ENCODE assay signal across 8 cellular contexts in genomic region chr9:127828262-127829031, GRCh38. TPM values are rescaled to one million over a fixed set of nuclear protein-coding genes. Genes with fewer than 3 reads are reported as not detected.
DNase-seq lines count a peak whose midpoint lies in the region; ATAC-seq and TF ChIP-seq lines count a peak whose summit lies in the region.

No MANE protein-coding gene starts in this region.

- H3K4me1 ChIP-seq in lower lobe of right lung (peaks cover 76% of the 10 kb centered on the region), thyroid gland (peaks cover 20 to 63% of the 10 kb centered on the region in 2 donors)

- H3K9me3 Mint-ChIP-seq in effector memory CD8-positive, alpha-beta T cell, result no peaks in the 10 kb centered on the region

- H3K27ac ChIP-seq in lower lobe of right lung (peak overlapping the region; percentile 83), thyroid gland (peak overlapping the region; percentile 33 to 51 (median 47))

- ATAC-seq in effector memory CD8-positive, alpha-beta T cell (replicated peaks), result no peak
- peak; percentile 89 to 90 for ATAC-seq in lower lobe of right lung
- no peak for ATAC-seq in HG03045 (IDR thresholded peaks at IDR 0.05; ENCODE audit: unreplicated experiment)

- H3K4me3 Mint-ChIP-seq in effector memory CD8-positive, alpha-beta T cell, result no peak overlapping the region

- H3K36me3 ChIP-seq in lower lobe of right lung (peaks cover 56% of the 10 kb centered on the region), thyroid gland (peaks cover 11 to 13% of the 10 kb centered on the region in 2 donors)

- H3K27ac Mint-ChIP-seq in effector memory CD8-positive, alpha-beta T cell, result peak overlapping the region; percentile 86 to 93

- peak in 1 of 2 donors; percentile 56 for TF ChIP-seq POLR2A in thyroid gland (IDR thresholded peaks at IDR 0.05)

- no peaks in the 10 kb centered on the region for H3K27me3 ChIP-seq in lower lobe of right lung (ENCODE audit: low read depth)
- H3K27me3 ChIP-seq in thyroid gland, result no peaks in the 10 kb centered on the region

- peak; percentile 21 for TF ChIP-seq CTCF in lower lobe of right lung (IDR thresholded peaks at IDR 0.05)
- TF ChIP-seq CTCF in thyroid gland (IDR thresholded peaks at IDR 0.05), result peak in 1 of 6 experiments; percentile 2

- H3K4me3 ChIP-seq in lower lobe of right lung, result peak overlapping the region; percentile 34
- no peak overlapping the region for H3K4me3 ChIP-seq in thyroid gland (replicated peaks in 1 of 3)

- H3K27me3 Mint-ChIP-seq in effector memory CD8-positive, alpha-beta T cell, result no peaks in the 10 kb centered on the region

- H3K36me3 Mint-ChIP-seq in effector memory CD8-positive, alpha-beta T cell (ENCODE audit: insufficient read depth), result peaks cover 22% of the 10 kb centered on the region

- H3K9me3 ChIP-seq in lower lobe of right lung (no peaks in the 10 kb centered on the region), thyroid gland (no peaks in the 10 kb centered on the region)

- intact Hi-C loops in lower lobe of right lung (cut with DNase I), result no loop called here
- intact Hi-C loops in thyroid gland (cut with DNase I), result no loop called here

- 21 to 24% methylated on average over 19 to 34 of the region's 34 CpGs for WGBS in thyroid gland, 2 donors

- peaks cover 1 to 8% of the 10 kb centered on the region in 2 donors for H3K4me1 Mint-ChIP-seq in effector memory CD8-positive, alpha-beta T cell (ENCODE audit: low read depth in 2 of 2)

- peak; percentile 51 to 63 for DNase-seq in NCI-H524 (lab: John Stamatoyannopoulos, UW)
- no peak for DNase-seq in NCI-H524 treated with DMSO at 0.1 percent for 48 hours (lab: John Stamatoyannopoulos, UW)
- no peak for DNase-seq in effector memory CD8-positive, alpha-beta T cell
- DNase-seq in lower lobe of right lung, result peak; percentile 84
- DNase-seq in thyroid gland, result peak; percentile 64 to 66
- no peak for DNase-seq in NCI-H2081 treated with DMSO at 0.1 percent for 48 hours (lab: John Stamatoyannopoulos, UW)
- no peak for DNase-seq in stimulated activated CD4-positive, alpha-beta T cell treated with anti-CD3 and anti-CD28 coated beads, Interleukin-2, amount 100 ng/mL, for 24 hours

RNA-seq across cellular contexts. Expression of gene FPGS, which starts 25.8 kb away (rescaled TPM):
- total RNA-seq in lower lobe of right lung (55.4 TPM), thyroid gland (10 to 100 TPM; 58.5 to 78.0 (median 62.1) TPM)

RNA-seq across cellular contexts. Expression of gene ENG, which starts 26.0 kb away (rescaled TPM):
- total RNA-seq in lower lobe of right lung (323 TPM), thyroid gland (100 to 1,000 TPM in 1 of 4 donors, 10 to 100 TPM in 3; 45.6 to 115 (median 51.1) TPM)

RNA-seq across cellular contexts. Expression of gene CDK9, which starts 42.6 kb away (rescaled TPM):
- total RNA-seq in lower lobe of right lung (96.2 TPM), thyroid gland (10 to 100 TPM; 47.5 to 85.2 (median 78.3) TPM)

RNA-seq across cellular contexts. Expression of gene AK1, which starts 49.0 kb away (rescaled TPM):
- total RNA-seq in lower lobe of right lung, result 185 TPM
- total RNA-seq in thyroid gland, result 10 to 100 TPM; 56.3 to 98.9 (median 86.3) TPM

RNA-seq across cellular contexts. Expression of gene SH2D3C, which starts 50.0 kb away (rescaled TPM):
- total RNA-seq in lower lobe of right lung (59.4 TPM), thyroid gland (10 to 100 TPM; 10.0 to 24.9 (median 18.2) TPM)

Comparison
In these comparisons a context has a peak if more than half of its experiments do, and no peak if none do; other contexts are left out.
1. DNase-seq: peak in NCI-H524 (2 of 2), lower lobe of right lung (single experiment) and thyroid gland (2 of 2); none in NCI-H524 treated with DMSO at 0.1 percent for 48 hours (single experiment), effector memory CD8-positive, alpha-beta T cell (0 of 3), NCI-H2081 treated with DMSO at 0.1 percent for 48 hours (single experiment) and stimulated activated CD4-positive, alpha-beta T cell treated with anti-CD3 and anti-CD28 coated beads, Interleukin-2, amount 100 ng/mL, for 24 hours (0 of 2).
2. ATAC-seq: peak in lower lobe of right lung (2 of 2); none in effector memory CD8-positive, alpha-beta T cell (single experiment) and HG03045 (single experiment).